Comparison of ENCODE assay signal across 8 cellular contexts in the genomic region with DNA sequence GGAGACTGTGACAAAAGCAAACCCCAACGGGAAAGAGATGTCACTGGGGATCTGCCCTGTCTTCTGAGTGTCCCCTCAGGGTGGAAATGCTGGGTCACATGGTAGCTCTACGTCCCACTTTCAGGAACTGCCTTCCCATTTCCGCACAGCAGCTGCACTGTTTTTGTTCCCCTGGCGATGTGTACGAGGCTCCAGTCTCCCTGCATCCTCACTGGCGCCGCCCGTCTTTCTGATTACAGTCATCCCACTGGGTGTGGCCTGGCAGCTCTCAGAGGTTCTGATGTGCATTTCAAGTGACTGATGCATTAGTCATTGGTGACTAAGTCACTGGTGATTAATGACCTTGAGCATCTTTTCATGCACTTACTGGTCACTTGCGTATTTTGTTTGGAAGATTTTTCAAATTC. TPM values are rescaled to one million over a fixed set of nuclear protein-coding genes. Genes with fewer than 3 reads are reported as not detected.
DNase-seq lines count a peak whose midpoint lies in the region; ATAC-seq and TF ChIP-seq lines count a peak whose summit lies in the region.

No MANE protein-coding gene starts in this region.

- no peaks in the 10 kb centered on the region for H3K9me3 Mint-ChIP-seq in naive thymus-derived CD4-positive, alpha-beta T cell

- POLR2A ChIA-PET in naive thymus-derived CD4-positive, alpha-beta T cell (lab: Charles Lee) = interaction anchor here (1.6 to 1.8 kb wide), 2 partner anchors 20 to 22 kb away, joined by 6 to 9 read pairs; partner anchors contain the start of genes CUL4A and PCID2

- peak; percentile 92 to 96 for ATAC-seq in activated CD4-positive, CD25-positive, alpha-beta regulatory T cell treated with anti-CD3 and anti-CD28 coated beads, Interleukin-2, amount 50 U/mL, for 24 hours
- peak; percentile 59 for ATAC-seq in naive thymus-derived CD4-positive, alpha-beta T cell

- H3K36me3 ChIP-seq in naive thymus-derived CD4-positive, alpha-beta T cell (ENCODE audit: control insufficient read depth in 2 of 3, insufficient read depth in 3 of 3, low read length in 3 of 3) = peaks cover 5 to 42% (median 9%) of the 10 kb centered on the region in 3 experiments
- H3K36me3 ChIP-seq in tibial artery = peaks cover 39 to 85% (median 49%) of the 10 kb centered on the region in 3 donors

- TF ChIP-seq CTCF in epithelial cell of esophagus (IDR thresholded peaks at IDR 0.05; ENCODE audit: insufficient read depth, low read depth, low read length, missing control alignments) (peak; percentile 16), tibial artery (IDR thresholded peaks at IDR 0.05) (no peak)

- intact Hi-C loops in naive thymus-derived CD4-positive, alpha-beta T cell (cut with micrococcal nuclease) = no loop called here
- intact Hi-C loops in tibial artery (cut with DNase I; ENCODE audit: low total_unique reads) = no loop called here

- H3K4me3 Mint-ChIP-seq in naive thymus-derived CD4-positive, alpha-beta T cell = peak overlapping the region in 2 of 10 donors; percentile 27 to 63

- H3K27ac ChIP-seq in naive thymus-derived CD4-positive, alpha-beta T cell (ENCODE audit: low read depth, low read length) = no peak overlapping the region
- H3K27ac ChIP-seq in tibial artery = peak overlapping the region; percentile 30 to 48

- peak overlapping the region in 4 of 9 donors; percentile 28 to 94 (median 56) for H3K27ac Mint-ChIP-seq in naive thymus-derived CD4-positive, alpha-beta T cell

- no peaks in the 10 kb centered on the region for H3K9me3 ChIP-seq in naive thymus-derived CD4-positive, alpha-beta T cell (ENCODE audit: control insufficient read depth in 2 of 3, low read length in 3 of 3)
- H3K9me3 ChIP-seq in tibial artery = no peaks in the 10 kb centered on the region

- H3K4me1 Mint-ChIP-seq in naive thymus-derived CD4-positive, alpha-beta T cell = peaks cover 13 to 42% (median 14%) of the 10 kb centered on the region in 7 donors

- peaks cover 6 to 46% of the 10 kb centered on the region in 2 donors for H3K4me1 ChIP-seq in naive thymus-derived CD4-positive, alpha-beta T cell (ENCODE audit: control insufficient read depth in 2 of 2, insufficient read depth in 2 of 2, low read length in 2 of 2)
- H3K4me1 ChIP-seq in tibial artery = peaks cover 0 to 10% (median 0%) of the 10 kb centered on the region in 4 donors

- H3K36me3 Mint-ChIP-seq in naive thymus-derived CD4-positive, alpha-beta T cell = peaks cover 12 to 53% (median 35%) of the 10 kb centered on the region in 5 donors

- H3K4me3 ChIP-seq in epithelial cell of esophagus (ENCODE audit: low read length) (no peak overlapping the region), tibial artery (no peak overlapping the region)
- no peak overlapping the region for H3K4me3 ChIP-seq in naive thymus-derived CD4-positive, alpha-beta T cell (ENCODE audit: low read length)

- DNase-seq in NCI-H748 (lab: John Stamatoyannopoulos, UW; ENCODE audit: unreplicated experiment) (peak; percentile 42), NCI-H748 treated with DMSO at 0.1 percent for 48 hours (lab: John Stamatoyannopoulos, UW) (no peak), epithelial cell of esophagus (ENCODE audit: low read depth) (peak; percentile 99), tibial artery (peak; percentile 90), NCI-H1436 treated with DMSO at 0.1 percent for 48 hours (lab: John Stamatoyannopoulos, UW) (no peak)
- no peak for DNase-seq in naive thymus-derived CD4-positive, alpha-beta T cell
- DNase-seq in central memory CD4-positive, alpha-beta T cell = no peak

- no peaks in the 10 kb centered on the region for H3K27me3 Mint-ChIP-seq in naive thymus-derived CD4-positive, alpha-beta T cell

- H3K27me3 ChIP-seq in naive thymus-derived CD4-positive, alpha-beta T cell (ENCODE audit: control insufficient read depth in 2 of 2, insufficient read depth in 2 of 2, low read length in 2 of 2) = no peaks in the 10 kb centered on the region
- H3K27me3 ChIP-seq in tibial artery = no peaks in the 10 kb centered on the region

- CTCF ChIA-PET in naive thymus-derived CD4-positive, alpha-beta T cell (lab: Charles Lee) = interaction anchor here (0.5 kb wide), 1 partner anchor 201 kb away, joined by 3 read pairs; no protein-coding TSS in a partner anchor

RNA-seq across cellular contexts. Expression of gene PCID2, which starts 21.2 kb away (rescaled TPM):
- 10 to 100 TPM; 44.2 to 83.7 (median 77.1) TPM for total RNA-seq in naive thymus-derived CD4-positive, alpha-beta T cell
- 10 to 100 TPM; 62.9 to 84.4 TPM for polyA plus RNA-seq in naive thymus-derived CD4-positive, alpha-beta T cell

RNA-seq across cellular contexts. Expression of gene CUL4A, which starts 22.1 kb away (rescaled TPM):
- 10 to 100 TPM; 69.2 to 94.7 (median 82.3) TPM for total RNA-seq in naive thymus-derived CD4-positive, alpha-beta T cell
- polyA plus RNA-seq in naive thymus-derived CD4-positive, alpha-beta T cell = 10 to 100 TPM; 35.0 to 61.2 TPM

RNA-seq across cellular contexts. Expression of gene PROZ, which starts 28.8 kb away (rescaled TPM):
- under 1 TPM in 1 of 5 experiments, not detected in 4; 0.24 TPM for total RNA-seq in naive thymus-derived CD4-positive, alpha-beta T cell
- polyA plus RNA-seq in naive thymus-derived CD4-positive, alpha-beta T cell = not detected

Comparison
In these comparisons a context has a peak if more than half of its experiments do, and no peak if none do; other contexts are left out.
1. DNase-seq: peak in NCI-H748 (single experiment), epithelial cell of esophagus (single experiment) and tibial artery (2 of 2); none in NCI-H748 treated with DMSO at 0.1 percent for 48 hours (single experiment), naive thymus-derived CD4-positive, alpha-beta T cell (0 of 9), NCI-H1436 treated with DMSO at 0.1 percent for 48 hours (single experiment) and central memory CD4-positive, alpha-beta T cell (single experiment).